8 cellular contexts compared by ENCODE assay signal in the genomic region with DNA sequence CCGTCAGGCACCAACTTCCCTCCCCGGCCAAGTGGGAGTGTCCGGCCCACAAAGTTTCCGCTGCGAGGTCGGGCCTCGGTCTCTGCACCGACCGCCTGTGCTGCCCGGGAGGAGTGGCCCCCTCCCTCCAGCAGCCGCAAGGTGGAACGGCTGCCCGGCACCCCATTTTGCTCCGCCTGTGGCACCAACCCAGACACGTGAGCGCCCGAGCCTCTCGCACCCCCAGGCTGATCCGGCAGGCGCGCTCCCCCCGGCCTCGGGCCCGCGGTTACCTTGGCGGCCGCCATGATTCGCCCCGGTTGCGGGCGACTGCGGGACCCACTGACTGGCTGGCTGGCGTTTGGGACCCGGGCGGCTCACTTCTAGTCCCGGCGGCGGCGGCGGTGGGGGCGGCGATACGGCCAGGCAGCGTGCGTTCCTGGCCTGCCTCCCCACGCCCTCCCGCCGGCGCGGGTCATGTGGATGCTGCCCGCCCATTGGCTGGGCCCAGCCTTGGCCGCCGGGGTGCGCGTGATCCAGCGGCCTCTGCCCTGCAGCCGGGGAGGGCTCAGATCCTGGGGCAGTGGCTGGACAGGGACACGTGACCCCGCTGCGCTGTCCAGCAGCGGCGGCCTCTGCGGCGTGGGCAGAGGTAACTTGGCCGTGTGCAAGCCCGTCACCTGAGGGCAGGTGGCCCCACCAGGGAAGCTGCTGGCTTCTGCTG. TPM values are rescaled to one million over a fixed set of nuclear protein-coding genes. Genes with fewer than 3 reads are reported as not detected.
A peak's percentile ranks its signal among the peaks of the same experiment; 100 is the strongest.
DNase-seq lines count a peak whose midpoint lies in the region; ATAC-seq and TF ChIP-seq lines count a peak whose summit lies in the region.

A gene with protein sequence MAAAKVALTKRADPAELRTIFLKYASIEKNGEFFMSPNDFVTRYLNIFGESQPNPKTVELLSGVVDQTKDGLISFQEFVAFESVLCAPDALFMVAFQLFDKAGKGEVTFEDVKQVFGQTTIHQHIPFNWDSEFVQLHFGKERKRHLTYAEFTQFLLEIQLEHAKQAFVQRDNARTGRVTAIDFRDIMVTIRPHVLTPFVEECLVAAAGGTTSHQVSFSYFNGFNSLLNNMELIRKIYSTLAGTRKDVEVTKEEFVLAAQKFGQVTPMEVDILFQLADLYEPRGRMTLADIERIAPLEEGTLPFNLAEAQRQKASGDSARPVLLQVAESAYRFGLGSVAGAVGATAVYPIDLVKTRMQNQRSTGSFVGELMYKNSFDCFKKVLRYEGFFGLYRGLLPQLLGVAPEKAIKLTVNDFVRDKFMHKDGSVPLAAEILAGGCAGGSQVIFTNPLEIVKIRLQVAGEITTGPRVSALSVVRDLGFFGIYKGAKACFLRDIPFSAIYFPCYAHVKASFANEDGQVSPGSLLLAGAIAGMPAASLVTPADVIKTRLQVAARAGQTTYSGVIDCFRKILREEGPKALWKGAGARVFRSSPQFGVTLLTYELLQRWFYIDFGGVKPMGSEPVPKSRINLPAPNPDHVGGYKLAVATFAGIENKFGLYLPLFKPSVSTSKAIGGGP (minus strand): TSS at position 429 of the 703 bp plus-strand sequence. CDS start 142 bp downstream, at position 287.

- peak within 1 kb of the TSS; percentile 96 for H3K27ac ChIP-seq in upper lobe of right lung

- CTCF ChIA-PET in GM10248 (lab: Yijun Ruan, JAX) = no interaction called here
- CTCF ChIA-PET in HEK293T (lab: Yijun Ruan, JAX) = no interaction called here

- peak within 1 kb of the TSS; percentile 87 for H3K4me3 Mint-ChIP-seq in activated naive CD8-positive, alpha-beta T cell treated with anti-CD3 and anti-CD28 coated beads, Interleukin-2, amount 50 U/mL, for 24 hours

- peak; percentile 66 for ATAC-seq in activated naive CD8-positive, alpha-beta T cell treated with anti-CD3 and anti-CD28 coated beads, Interleukin-2, amount 50 U/mL, for 24 hours
- ATAC-seq in upper lobe of right lung = peak; percentile 98

- H3K9me3 Mint-ChIP-seq in activated naive CD8-positive, alpha-beta T cell treated with anti-CD3 and anti-CD28 coated beads, Interleukin-2, amount 50 U/mL, for 24 hours = peaks cover 9% of the 10 kb centered on the region

- H3K36me3 ChIP-seq in upper lobe of right lung = no peaks in the 10 kb centered on the region

- peak within 1 kb of the TSS; percentile 93 for H3K4me3 ChIP-seq in upper lobe of right lung

- peaks cover 56% of the 10 kb centered on the region for H3K4me1 Mint-ChIP-seq in activated naive CD8-positive, alpha-beta T cell treated with anti-CD3 and anti-CD28 coated beads, Interleukin-2, amount 50 U/mL, for 24 hours

- peaks cover 26% of the 10 kb centered on the region for H3K4me1 ChIP-seq in upper lobe of right lung

- DNase-seq in GM10248 (ENCODE audit: extremely low spot score) (peak; percentile 93), HEK293T (ENCODE audit: extremely low spot score) (peak; percentile 82), MV-4-11 (lab: John Stamatoyannopoulos, UW) (peak; percentile 70), SW480 (ENCODE audit: low spot score) (peak; percentile 96), cardiac septum (ENCODE audit: low spot score) (peak; percentile 98), posterior cingulate gyrus (peak; percentile 82 to 99 (median 88)), upper lobe of right lung (peak; percentile 98)
- DNase-seq in activated naive CD8-positive, alpha-beta T cell treated with anti-CD3 and anti-CD28 coated beads, Interleukin-2, amount 50 U/mL, for 24 hours = peak; percentile 77

- intact Hi-C loops in cardiac septum (cut with DNase I) (loop anchor here (5.0 kb wide), 3 partner anchors 70 to 385 kb away; a partner anchor contains a TSS), posterior cingulate gyrus (cut with DNase I) (no loop called here), upper lobe of right lung (cut with DNase I) (no loop called here)

- H3K27me3 Mint-ChIP-seq in activated naive CD8-positive, alpha-beta T cell treated with anti-CD3 and anti-CD28 coated beads, Interleukin-2, amount 50 U/mL, for 24 hours = peaks cover 1% of the 10 kb centered on the region

- no peak for TF ChIP-seq CTCF in GM10248 (IDR thresholded peaks at IDR 0.05; ENCODE audit: control extremely low read depth, extremely low read depth, low read depth, missing control alignments)
- TF ChIP-seq CTCF in upper lobe of right lung (IDR thresholded peaks at IDR 0.05) = no peak

- no peaks in the 10 kb centered on the region for H3K9me3 ChIP-seq in upper lobe of right lung

- H3K27ac Mint-ChIP-seq in activated naive CD8-positive, alpha-beta T cell treated with anti-CD3 and anti-CD28 coated beads, Interleukin-2, amount 50 U/mL, for 24 hours = peak within 1 kb of the TSS; percentile 96

- POLR2A ChIA-PET in GM10248 (lab: Yijun Ruan, JAX) = no interaction called here
- POLR2A ChIA-PET in HEK293T (lab: Yijun Ruan, JAX) = interaction anchor here (1.0 kb wide), 1 partner anchor 18 kb away, joined by 3 read pairs; no protein-coding TSS in a partner anchor

- no peaks in the 10 kb centered on the region for H3K27me3 ChIP-seq in upper lobe of right lung

- peaks cover 6% of the 10 kb centered on the region for H3K36me3 Mint-ChIP-seq in activated naive CD8-positive, alpha-beta T cell treated with anti-CD3 and anti-CD28 coated beads, Interleukin-2, amount 50 U/mL, for 24 hours (ENCODE audit: low read depth)

TF ChIP-seq in HEK293T, 16 proteins besides CTCF, POLR2A, EP300 and RAD21:
- TF ChIP-seq BHLHE40 (IDR thresholded peaks at IDR 0.05; ENCODE audit: borderline replicate concordance) = no peak
- TF ChIP-seq, protein P1, sequence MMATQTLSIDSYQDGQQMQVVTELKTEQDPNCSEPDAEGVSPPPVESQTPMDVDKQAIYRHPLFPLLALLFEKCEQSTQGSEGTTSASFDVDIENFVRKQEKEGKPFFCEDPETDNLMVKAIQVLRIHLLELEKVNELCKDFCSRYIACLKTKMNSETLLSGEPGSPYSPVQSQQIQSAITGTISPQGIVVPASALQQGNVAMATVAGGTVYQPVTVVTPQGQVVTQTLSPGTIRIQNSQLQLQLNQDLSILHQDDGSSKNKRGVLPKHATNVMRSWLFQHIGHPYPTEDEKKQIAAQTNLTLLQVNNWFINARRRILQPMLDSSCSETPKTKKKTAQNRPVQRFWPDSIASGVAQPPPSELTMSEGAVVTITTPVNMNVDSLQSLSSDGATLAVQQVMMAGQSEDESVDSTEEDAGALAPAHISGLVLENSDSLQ (IDR thresholded peaks at IDR 0.05) = no peak
- TF ChIP-seq LEF1 (IDR thresholded peaks at IDR 0.05; ENCODE audit: borderline replicate concordance) = 0 out of 2 replicates have a peak, but pooled peaks have one; percentile 11
- no peak for TF ChIP-seq FOXK2 (IDR thresholded peaks at IDR 0.05)
- no peak for TF ChIP-seq SUZ12 (IDR thresholded peaks at IDR 0.05)
- TF ChIP-seq L3MBTL2 (conservative IDR thresholded peaks at IDR 0.05) = peak; percentile 90
- TF ChIP-seq ARNT (IDR thresholded peaks at IDR 0.05) = no peak
- 0 out of 2 replicates have a peak, but pooled peaks have one; percentile 69 for TF ChIP-seq HDGF (IDR thresholded peaks at IDR 0.05; ENCODE audit: borderline replicate concordance)

RNA-seq across cellular contexts. Expression of the gene that starts here (rescaled TPM):
- 10.5 TPM for total RNA-seq in cardiac septum
- total RNA-seq in upper lobe of right lung = 34.5 TPM

Comparison
In these comparisons a context has a peak if more than half of its experiments do, and no peak if none do; other contexts are left out.
1. Peak in every context shown above with its lines: DNase-seq, ATAC-seq, H3K4me3 ChIP-seq and H3K27ac ChIP-seq.